In the genomic region with DNA sequence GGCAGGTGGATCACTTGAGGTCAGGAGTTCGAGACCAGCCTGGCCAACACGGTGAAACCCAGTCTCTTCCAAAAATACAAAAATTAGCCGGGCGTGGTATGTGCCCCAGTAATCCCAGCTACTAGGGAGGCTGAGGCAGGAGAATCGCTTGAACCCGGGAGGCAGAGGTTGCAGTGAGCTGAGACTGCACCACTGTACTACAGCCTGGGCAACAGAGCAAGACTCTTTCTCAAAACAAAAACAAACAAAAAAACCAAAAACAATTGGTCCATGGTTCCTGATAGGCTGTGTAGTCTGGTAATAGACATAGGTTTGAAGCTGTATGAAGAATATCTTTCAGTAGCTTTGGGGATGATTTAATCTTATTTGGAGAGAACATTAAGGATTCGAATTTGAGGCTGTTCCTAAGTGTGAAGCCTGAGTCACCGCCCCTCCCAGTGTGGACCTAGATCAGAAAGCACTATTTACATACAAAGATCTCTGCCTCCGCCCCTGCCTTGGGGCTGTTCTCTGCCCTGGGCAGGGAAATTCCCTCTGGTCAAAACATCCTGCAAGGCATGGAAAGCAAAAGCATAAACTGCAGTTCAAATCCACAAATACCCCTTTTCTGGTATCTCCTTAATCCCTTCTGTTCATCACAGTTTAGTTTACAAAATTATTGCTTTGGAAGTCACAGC, we compare ENCODE assay signal across 8 cellular contexts. TPM values are rescaled to one million over a fixed set of nuclear protein-coding genes. Genes with fewer than 3 reads are reported as not detected.
DNase-seq lines count a peak whose midpoint lies in the region; ATAC-seq, FAIRE-seq and TF ChIP-seq lines count a peak whose summit lies in the region.

No MANE protein-coding gene starts in this region.

- H3K9me3 ChIP-seq in HEK293 (ENCODE audit: control insufficient read depth, insufficient read depth, low read depth, low read length) (no peaks in the 10 kb centered on the region), stomach (no peaks in the 10 kb centered on the region), kidney (ENCODE audit: control insufficient read depth in 1 of 2, low read length in 2 of 2) (no peaks in the 10 kb centered on the region)

- H3K4me1 ChIP-seq in HEK293 (ENCODE audit: control insufficient read depth, insufficient read depth, low read length) (no peaks in the 10 kb centered on the region), stomach (peaks cover 0 to 9% (median 6%) of the 10 kb centered on the region in 4 donors), kidney (ENCODE audit: control insufficient read depth in 1 of 2, insufficient read depth in 1 of 2, low read depth in 1 of 2, low read length in 2 of 2) (no peaks in the 10 kb centered on the region)

- peak; percentile 95 for ATAC-seq in GM18867 (IDR thresholded peaks at IDR 0.05; ENCODE audit: unreplicated experiment)

- peak; percentile 37 for DNase-seq in NCI-H226
- peak; percentile 39 for DNase-seq in fibroblast of peridontal ligament (ENCODE audit: extremely low read depth)
- DNase-seq in stomach: peak; percentile 73
- no peak for DNase-seq in kidney
- DNase-seq in NCI-H1092 treated with DMSO at 0.1 percent for 48 hours (lab: John Stamatoyannopoulos, UW): no peak
- no peak for DNase-seq in Ammon's horn (ENCODE audit: low spot score)

- H3K36me3 ChIP-seq in HEK293 (ENCODE audit: control insufficient read depth in 2 of 2, insufficient read depth in 1 of 2, low read length in 2 of 2): no peaks in the 10 kb centered on the region
- no peaks in the 10 kb centered on the region for H3K36me3 ChIP-seq in stomach
- H3K36me3 ChIP-seq in kidney (ENCODE audit: control insufficient read depth in 1 of 2, insufficient read depth in 2 of 2, low read length in 2 of 2): no peaks in the 10 kb centered on the region

- H3K4me3 ChIP-seq in HEK293 (ENCODE audit: low read depth, low read length) (no peak overlapping the region), stomach (no peak overlapping the region), kidney (ENCODE audit: low read length in 2 of 2) (no peak overlapping the region)

- WGBS in stomach, 5 donors: 56 to 67% (median 66%) methylated on average over 9 of the region's 9 CpGs

- intact Hi-C loops in stomach (cut with DNase I; ENCODE audit: low total_unique reads) (no loop called here), kidney (cut with DNase I) (no loop called here)

- TF ChIP-seq EP300 in stomach (IDR thresholded peaks at IDR 0.05): no peak

- no peaks in the 10 kb centered on the region for H3K27me3 ChIP-seq in stomach

- no peak overlapping the region for H3K9ac ChIP-seq in kidney (ENCODE audit: low read length in 2 of 2)

- CTCF ChIA-PET in HEK293 (lab: Yijun Ruan, JAX): interaction anchor here (0.9 to 1.4 kb wide), 4 partner anchors 10 to 141 kb away, joined by 3 to 4 read pairs (median 4); no protein-coding TSS in a partner anchor

- no peak for TF ChIP-seq CTCF in HEK293 (tag by site-specific recombination; IDR thresholded peaks at IDR 0.05)
- TF ChIP-seq CTCF in stomach (IDR thresholded peaks at IDR 0.05): no peak
- no peak for TF ChIP-seq CTCF in kidney (IDR thresholded peaks at IDR 0.05; ENCODE audit: borderline replicate concordance, extremely low read depth, insufficient read depth)

- H3K27ac ChIP-seq in HEK293 (ENCODE audit: extremely low read depth, low read depth, low read length) (no peak overlapping the region), stomach (peak overlapping the region in 1 of 5 donors; percentile 27), kidney (ENCODE audit: low read depth in 2 of 2, low read length in 2 of 2) (no peak overlapping the region)

- no peak for FAIRE-seq in kidney (lab: Jason Lieb, UNC)

- POLR2A ChIA-PET in HEK293 (lab: Yijun Ruan, JAX): interaction anchor here (0.6 to 1.7 kb wide), 2 partner anchors 32 to 53 kb away, joined by 4 to 9 read pairs; a partner anchor contains a TSS

- TF ChIP-seq POLR2A in stomach (IDR thresholded peaks at IDR 0.05): no peak

TF ChIP-seq in HEK293, 187 proteins besides CTCF, POLR2A, EP300 and RAD21:
- peak; percentile 95 for TF ChIP-seq ZNF121 (tag by site-specific recombination; IDR thresholded peaks at IDR 0.05)
- TF ChIP-seq, protein P1, sequence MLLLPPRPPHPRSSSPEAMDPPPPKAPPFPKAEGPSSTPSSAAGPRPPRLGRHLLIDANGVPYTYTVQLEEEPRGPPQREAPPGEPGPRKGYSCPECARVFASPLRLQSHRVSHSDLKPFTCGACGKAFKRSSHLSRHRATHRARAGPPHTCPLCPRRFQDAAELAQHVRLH (tag by site-specific recombination; IDR thresholded peaks at IDR 0.05): 0 out of 2 replicates have a peak, but pooled peaks have one; percentile 24
- 0 out of 2 replicates have a peak, but pooled peaks have one; percentile 18 for TF ChIP-seq KLF1 (tag by site-specific recombination; IDR thresholded peaks at IDR 0.05)
- no peak for TF ChIP-seq ZNF433 (tag by site-specific recombination; IDR thresholded peaks at IDR 0.05; ENCODE audit: low read depth)
TF ChIP-seq in HEK293: peak in this region for 3.

RNA-seq across cellular contexts. Expression of a gene that starts 52.8 kb away (rescaled TPM):
- 1 to 10 TPM in 3 of 5 donors, not detected in 2; 3.1 to 8.3 (median 4.6) TPM for total RNA-seq in stomach
- polyA plus RNA-seq in stomach: 1 to 10 TPM; 2.3 to 4.3 (median 3.2) TPM
- 2.8 TPM for total RNA-seq in kidney
- 0.71 TPM for polyA plus RNA-seq in kidney (ENCODE audit: insufficient read depth, low read depth, low replicate concordance)

Comparison
In these comparisons a context has a peak if more than half of its experiments do, and no peak if none do; other contexts are left out.
1. DNase-seq: peak in NCI-H226 (single experiment), fibroblast of peridontal ligament (single experiment) and stomach (single experiment); none in kidney (single experiment), NCI-H1092 treated with DMSO at 0.1 percent for 48 hours (single experiment) and Ammon's horn (single experiment).